In genomic region chr7:146074195-146074765, GRCh38 we compare ENCODE assay signal across 2 cellular contexts.
TF ChIP-seq lines count a peak whose summit lies in the region.

No MANE protein-coding gene starts in this region.

TF ChIP-seq in GM23338, 12 proteins besides CTCF, POLR2A, EP300 and RAD21:
- TF ChIP-seq JUNB (IDR thresholded peaks at IDR 0.05; ENCODE audit: unreplicated experiment): no peak
- TF ChIP-seq CREB1 (CRISPR knock-in tag; IDR thresholded peaks at IDR 0.05; ENCODE audit: low read depth): no peak
- TF ChIP-seq, protein P1, sequence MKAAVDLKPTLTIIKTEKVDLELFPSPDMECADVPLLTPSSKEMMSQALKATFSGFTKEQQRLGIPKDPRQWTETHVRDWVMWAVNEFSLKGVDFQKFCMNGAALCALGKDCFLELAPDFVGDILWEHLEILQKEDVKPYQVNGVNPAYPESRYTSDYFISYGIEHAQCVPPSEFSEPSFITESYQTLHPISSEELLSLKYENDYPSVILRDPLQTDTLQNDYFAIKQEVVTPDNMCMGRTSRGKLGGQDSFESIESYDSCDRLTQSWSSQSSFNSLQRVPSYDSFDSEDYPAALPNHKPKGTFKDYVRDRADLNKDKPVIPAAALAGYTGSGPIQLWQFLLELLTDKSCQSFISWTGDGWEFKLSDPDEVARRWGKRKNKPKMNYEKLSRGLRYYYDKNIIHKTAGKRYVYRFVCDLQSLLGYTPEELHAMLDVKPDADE (IDR thresholded peaks at IDR 0.05): no peak
- TF ChIP-seq EZH2phosphoT487 (IDR thresholded peaks at IDR 0.05; ENCODE audit: unreplicated experiment): no peak
- TF ChIP-seq, protein P2, sequence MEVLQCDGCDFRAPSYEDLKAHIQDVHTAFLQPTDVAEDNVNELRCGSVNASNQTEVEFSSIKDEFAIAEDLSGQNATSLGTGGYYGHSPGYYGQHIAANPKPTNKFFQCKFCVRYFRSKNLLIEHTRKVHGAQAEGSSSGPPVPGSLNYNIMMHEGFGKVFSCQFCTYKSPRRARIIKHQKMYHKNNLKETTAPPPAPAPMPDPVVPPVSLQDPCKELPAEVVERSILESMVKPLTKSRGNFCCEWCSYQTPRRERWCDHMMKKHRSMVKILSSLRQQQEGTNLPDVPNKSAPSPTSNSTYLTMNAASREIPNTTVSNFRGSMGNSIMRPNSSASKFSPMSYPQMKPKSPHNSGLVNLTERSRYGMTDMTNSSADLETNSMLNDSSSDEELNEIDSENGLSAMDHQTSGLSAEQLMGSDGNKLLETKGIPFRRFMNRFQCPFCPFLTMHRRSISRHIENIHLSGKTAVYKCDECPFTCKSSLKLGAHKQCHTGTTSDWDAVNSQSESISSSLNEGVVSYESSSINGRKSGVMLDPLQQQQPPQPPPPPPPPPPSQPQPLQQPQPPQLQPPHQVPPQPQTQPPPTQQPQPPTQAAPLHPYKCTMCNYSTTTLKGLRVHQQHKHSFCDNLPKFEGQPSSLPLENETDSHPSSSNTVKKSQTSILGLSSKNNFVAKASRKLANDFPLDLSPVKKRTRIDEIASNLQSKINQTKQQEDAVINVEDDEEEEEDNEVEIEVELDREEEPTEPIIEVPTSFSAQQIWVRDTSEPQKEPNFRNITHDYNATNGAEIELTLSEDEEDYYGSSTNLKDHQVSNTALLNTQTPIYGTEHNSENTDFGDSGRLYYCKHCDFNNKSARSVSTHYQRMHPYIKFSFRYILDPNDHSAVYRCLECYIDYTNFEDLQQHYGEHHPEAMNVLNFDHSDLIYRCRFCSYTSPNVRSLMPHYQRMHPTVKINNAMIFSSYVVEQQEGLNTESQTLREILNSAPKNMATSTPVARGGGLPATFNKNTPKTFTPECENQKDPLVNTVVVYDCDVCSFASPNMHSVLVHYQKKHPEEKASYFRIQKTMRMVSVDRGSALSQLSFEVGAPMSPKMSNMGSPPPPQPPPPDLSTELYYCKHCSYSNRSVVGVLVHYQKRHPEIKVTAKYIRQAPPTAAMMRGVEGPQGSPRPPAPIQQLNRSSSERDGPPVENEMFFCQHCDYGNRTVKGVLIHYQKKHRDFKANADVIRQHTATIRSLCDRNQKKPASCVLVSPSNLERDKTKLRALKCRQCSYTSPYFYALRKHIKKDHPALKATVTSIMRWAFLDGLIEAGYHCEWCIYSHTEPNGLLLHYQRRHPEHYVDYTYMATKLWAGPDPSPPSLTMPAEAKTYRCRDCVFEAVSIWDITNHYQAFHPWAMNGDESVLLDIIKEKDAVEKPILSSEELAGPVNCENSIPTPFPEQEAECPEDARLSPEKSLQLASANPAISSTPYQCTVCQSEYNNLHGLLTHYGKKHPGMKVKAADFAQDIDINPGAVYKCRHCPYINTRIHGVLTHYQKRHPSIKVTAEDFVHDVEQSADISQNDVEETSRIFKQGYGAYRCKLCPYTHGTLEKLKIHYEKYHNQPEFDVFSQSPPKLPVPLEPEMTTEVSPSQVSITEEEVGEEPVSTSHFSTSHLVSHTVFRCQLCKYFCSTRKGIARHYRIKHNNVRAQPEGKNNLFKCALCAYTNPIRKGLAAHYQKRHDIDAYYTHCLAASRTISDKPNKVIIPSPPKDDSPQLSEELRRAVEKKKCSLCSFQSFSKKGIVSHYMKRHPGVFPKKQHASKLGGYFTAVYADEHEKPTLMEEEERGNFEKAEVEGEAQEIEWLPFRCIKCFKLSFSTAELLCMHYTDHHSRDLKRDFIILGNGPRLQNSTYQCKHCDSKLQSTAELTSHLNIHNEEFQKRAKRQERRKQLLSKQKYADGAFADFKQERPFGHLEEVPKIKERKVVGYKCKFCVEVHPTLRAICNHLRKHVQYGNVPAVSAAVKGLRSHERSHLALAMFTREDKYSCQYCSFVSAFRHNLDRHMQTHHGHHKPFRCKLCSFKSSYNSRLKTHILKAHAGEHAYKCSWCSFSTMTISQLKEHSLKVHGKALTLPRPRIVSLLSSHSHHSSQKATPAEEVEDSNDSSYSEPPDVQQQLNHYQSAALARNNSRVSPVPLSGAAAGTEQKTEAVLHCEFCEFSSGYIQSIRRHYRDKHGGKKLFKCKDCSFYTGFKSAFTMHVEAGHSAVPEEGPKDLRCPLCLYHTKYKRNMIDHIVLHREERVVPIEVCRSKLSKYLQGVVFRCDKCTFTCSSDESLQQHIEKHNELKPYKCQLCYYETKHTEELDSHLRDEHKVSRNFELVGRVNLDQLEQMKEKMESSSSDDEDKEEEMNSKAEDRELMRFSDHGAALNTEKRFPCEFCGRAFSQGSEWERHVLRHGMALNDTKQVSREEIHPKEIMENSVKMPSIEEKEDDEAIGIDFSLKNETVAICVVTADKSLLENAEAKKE (CRISPR knock-in tag; IDR thresholded peaks at IDR 0.05): no peak
- no peak for TF ChIP-seq ZNF114 (CRISPR knock-in tag; IDR thresholded peaks at IDR 0.05)
- no peak for TF ChIP-seq NANOG (IDR thresholded peaks at IDR 0.05; ENCODE audit: borderline replicate concordance)
- no peak for TF ChIP-seq EZH2 (IDR thresholded peaks at IDR 0.05; ENCODE audit: low read depth, unreplicated experiment)
- TF ChIP-seq REST (IDR thresholded peaks at IDR 0.05; ENCODE audit: unreplicated experiment): no peak
- no peak for TF ChIP-seq STAT1 (IDR thresholded peaks at IDR 0.05; ENCODE audit: unreplicated experiment)
- TF ChIP-seq POLR2AphosphoS5 (IDR thresholded peaks at IDR 0.05; ENCODE audit: low read depth): no peak
- TF ChIP-seq ZNF331 (CRISPR knock-in tag; IDR thresholded peaks at IDR 0.05; ENCODE audit: low read depth): no peak

TF ChIP-seq in K562, 482 proteins besides CTCF, POLR2A, EP300 and RAD21:
- no peak for TF ChIP-seq PHF20 (IDR thresholded peaks at IDR 0.05; ENCODE audit: partially characterized antibody)
- TF ChIP-seq SUPT5H (IDR thresholded peaks at IDR 0.05): no peak
- no peak for TF ChIP-seq STAT6 (CRISPR knock-in tag; IDR thresholded peaks at IDR 0.05)
- TF ChIP-seq, protein P3, sequence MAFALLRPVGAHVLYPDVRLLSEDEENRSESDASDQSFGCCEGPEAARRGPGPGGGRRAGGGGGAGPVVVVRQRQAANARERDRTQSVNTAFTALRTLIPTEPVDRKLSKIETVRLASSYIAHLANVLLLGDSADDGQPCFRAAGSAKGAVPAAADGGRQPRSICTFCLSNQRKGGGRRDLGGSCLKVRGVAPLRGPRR (CRISPR knock-in tag; IDR thresholded peaks at IDR 0.05): no peak
- TF ChIP-seq PML (IDR thresholded peaks at IDR 0.05; ENCODE audit: low read length): no peak
- TF ChIP-seq ZBTB26 (CRISPR knock-in tag; IDR thresholded peaks at IDR 0.05): no peak
- TF ChIP-seq KLF1 (tag; IDR thresholded peaks at IDR 0.05): no peak
- no peak for TF ChIP-seq SP1 (CRISPR knock-in tag; IDR thresholded peaks at IDR 0.05)
- TF ChIP-seq ZNF133 (CRISPR knock-in tag; IDR thresholded peaks at IDR 0.05): no peak
- no peak for TF ChIP-seq THRAP3 (IDR thresholded peaks at IDR 0.05; ENCODE audit: borderline replicate concordance)
- no peak for TF ChIP-seq SREBF2 (CRISPR knock-in tag; IDR thresholded peaks at IDR 0.05)
- TF ChIP-seq MTA3 (IDR thresholded peaks at IDR 0.05; ENCODE audit: borderline replicate concordance): no peak
- TF ChIP-seq, protein P4, sequence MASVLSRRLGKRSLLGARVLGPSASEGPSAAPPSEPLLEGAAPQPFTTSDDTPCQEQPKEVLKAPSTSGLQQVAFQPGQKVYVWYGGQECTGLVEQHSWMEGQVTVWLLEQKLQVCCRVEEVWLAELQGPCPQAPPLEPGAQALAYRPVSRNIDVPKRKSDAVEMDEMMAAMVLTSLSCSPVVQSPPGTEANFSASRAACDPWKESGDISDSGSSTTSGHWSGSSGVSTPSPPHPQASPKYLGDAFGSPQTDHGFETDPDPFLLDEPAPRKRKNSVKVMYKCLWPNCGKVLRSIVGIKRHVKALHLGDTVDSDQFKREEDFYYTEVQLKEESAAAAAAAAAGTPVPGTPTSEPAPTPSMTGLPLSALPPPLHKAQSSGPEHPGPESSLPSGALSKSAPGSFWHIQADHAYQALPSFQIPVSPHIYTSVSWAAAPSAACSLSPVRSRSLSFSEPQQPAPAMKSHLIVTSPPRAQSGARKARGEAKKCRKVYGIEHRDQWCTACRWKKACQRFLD (CRISPR knock-in tag; IDR thresholded peaks at IDR 0.05): no peak
- TF ChIP-seq HDAC1 (IDR thresholded peaks at IDR 0.05): no peak
- TF ChIP-seq RAD51 (IDR thresholded peaks at IDR 0.05; ENCODE audit: borderline replicate concordance, low read depth): no peak
- TF ChIP-seq, protein P5, sequence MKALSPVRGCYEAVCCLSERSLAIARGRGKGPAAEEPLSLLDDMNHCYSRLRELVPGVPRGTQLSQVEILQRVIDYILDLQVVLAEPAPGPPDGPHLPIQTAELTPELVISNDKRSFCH (CRISPR knock-in tag; IDR thresholded peaks at IDR 0.05): no peak
- TF ChIP-seq, protein P5 (tag; IDR thresholded peaks at IDR 0.05): no peak
- TF ChIP-seq KHSRP (IDR thresholded peaks at IDR 0.05): no peak
- TF ChIP-seq SRSF7 (optimal IDR thresholded peaks at IDR 0.05; ENCODE audit: low read depth, low read length): no peak
